22 cellular contexts compared by ENCODE assay signal in the genomic region with DNA sequence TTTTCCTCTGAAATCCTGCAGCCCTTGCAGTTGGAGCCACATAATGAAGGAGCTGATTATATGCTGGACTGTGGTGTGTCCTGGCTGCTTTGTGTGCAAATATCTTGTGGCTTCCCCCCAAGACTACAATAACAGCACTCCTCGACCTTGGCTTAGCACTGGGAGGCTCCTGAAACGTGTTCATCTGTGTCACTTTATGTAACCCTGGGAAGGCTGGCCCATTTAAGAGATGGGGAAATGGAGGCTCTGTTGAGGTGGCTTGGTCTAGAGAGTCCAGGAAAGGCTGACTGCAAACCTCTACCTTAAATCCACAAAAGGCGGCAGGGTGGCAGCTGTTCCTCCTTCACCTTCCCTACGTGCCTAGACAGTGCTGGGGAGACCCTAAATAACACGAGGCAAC.
"Had no signal": no experiment of that assay in that cellular context is flagged by ENCODE, and none has a peak within 500 bp of the region (broad histone marks: within the 10 kb centered on the region; RNA-seq: fewer than 3 reads in every experiment).

No MANE protein-coding gene starts in this region.

- H3K4me1 ChIP-seq: neural progenitor cell, parathyroid adenoma had no signal

- H3K4me3 ChIP-seq: esophagus muscularis mucosa, gastroesophageal sphincter, heart left ventricle, hepatocyte, lung, mucosa of descending colon, neural progenitor cell, smooth muscle cell, stomach, tibial artery had no signal

- ATAC-seq: foreskin keratinocyte; gastroesophageal sphincter; heart left ventricle; mucosa of descending colon; natural killer cell treated with Interleukin-12 subunit alpha and Interleukin-12 subunit beta and Interleukin-15 and Interleukin-18, amount 100 ng/mL, for 72 hours; right cardiac atrium had no signal

- H3K9me3 ChIP-seq: esophagus muscularis mucosa, gastroesophageal sphincter, heart left ventricle, mucosa of descending colon, stomach, tibial artery had no signal

- DNase-seq: effector memory CD4-positive, alpha-beta T cell; foreskin keratinocyte; heart left ventricle; kidney; mucosa of descending colon; naive B cell; right cardiac atrium; stimulated activated CD4-positive, alpha-beta T cell treated with anti-CD3 and anti-CD28 coated beads, Interleukin-12 subunit alpha, Interleukin-12 subunit beta, amount 100 ng/mL, for 4 hours; stimulated activated CD4-positive, alpha-beta T cell treated with anti-CD3 and anti-CD28 coated beads, Interleukin-1b, Interleukin-23, amount 100 ng/mL, for 48 hours; stimulated activated CD4-positive, alpha-beta T cell treated with anti-CD3 and anti-CD28 coated beads, Interleukin-4, amount 100 ng/mL, for 1 hour; stimulated activated CD8-positive, alpha-beta memory T cell treated with anti-CD3 and anti-CD28 coated beads, Interleukin-4, amount 100 ng/mL, for 48 hours; stimulated activated naive CD4-positive, alpha-beta T cell; stomach; tibial artery had no signal

- H3K27me3 ChIP-seq: esophagus muscularis mucosa, foreskin keratinocyte, gastroesophageal sphincter, heart left ventricle, hepatocyte, neural progenitor cell, stomach, tibial artery had no signal

- H3K27ac ChIP-seq: esophagus muscularis mucosa, foreskin keratinocyte, gastroesophageal sphincter, heart left ventricle, hepatocyte, neural progenitor cell, parathyroid adenoma, stomach, tibial artery had no signal
